Comparison of ENCODE assay signal across 8 cellular contexts in the genomic region with DNA sequence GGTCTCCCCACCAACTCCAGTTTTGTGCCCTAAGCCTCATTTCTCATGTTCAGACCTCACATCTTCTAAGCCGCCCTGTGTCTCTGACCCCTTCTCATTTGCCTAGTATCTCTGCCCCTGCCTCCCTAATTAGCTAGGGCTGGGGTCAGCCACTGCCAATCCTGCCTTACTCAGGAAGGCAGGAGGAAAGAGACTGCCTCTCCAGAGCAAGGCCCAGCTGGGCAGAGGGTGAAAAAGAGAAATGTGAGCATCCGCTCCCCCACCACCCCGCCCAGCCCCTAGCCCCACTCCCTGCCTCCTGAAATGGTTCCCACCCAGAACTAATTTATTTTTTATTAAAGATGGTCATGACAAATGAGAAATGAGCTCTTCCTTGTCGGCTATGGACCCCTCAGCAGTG. TPM values are rescaled to one million over a fixed set of nuclear protein-coding genes. Genes with fewer than 3 reads are reported as not detected.
DNase-seq lines count a peak whose midpoint lies in the region; ATAC-seq and TF ChIP-seq lines count a peak whose summit lies in the region.

No MANE protein-coding gene starts in this region.

- ATAC-seq in RWPE2 (ENCODE audit: low read depth) = no peak

- intact Hi-C loops in CD4-positive, alpha-beta memory T cell (cut with micrococcal nuclease) = loop anchor here (1.0 to 5.0 kb wide), 10 partner anchors 46 to 597 kb away; a partner anchor contains a TSS

- H3K27ac ChIP-seq in CD4-positive, alpha-beta memory T cell (ENCODE audit: low read depth, low read length) = peak overlapping the region; percentile 93
- peak overlapping the region; percentile 100 for H3K27ac ChIP-seq in RWPE2 (ENCODE audit: poor library complexity, severe bottlenecking)
- peak overlapping the region; percentile 100 for H3K27ac ChIP-seq in osteoblast (ENCODE audit: low read depth, low read length)

- peaks cover 28 to 57% (median 36%) of the 10 kb centered on the region in 4 donors for H3K4me1 Mint-ChIP-seq in CD4-positive, alpha-beta memory T cell
- peaks cover 41% of the 10 kb centered on the region for H3K4me1 Mint-ChIP-seq in endothelial cell (ENCODE audit: unreplicated experiment)

- POLR2A ChIA-PET in CD4-positive, alpha-beta memory T cell (lab: Charles Lee; ENCODE audit: partially characterized antibody) = interaction anchor here (0.8 to 16.5 kb wide), 23 partner anchors 9 to 445 kb away, joined by 3 to 1751 read pairs (median 8); a partner anchor contains a TSS

- no peaks in the 10 kb centered on the region for H3K27me3 ChIP-seq in CD4-positive, alpha-beta memory T cell (ENCODE audit: insufficient read depth, low read length)
- H3K27me3 ChIP-seq in RWPE2 (ENCODE audit: insufficient read depth, poor library complexity, severe bottlenecking) (no peaks in the 10 kb centered on the region), osteoblast (ENCODE audit: insufficient read depth, low read length) (no peaks in the 10 kb centered on the region)

- peaks cover 0 to 14% of the 10 kb centered on the region in 2 donors for H3K36me3 Mint-ChIP-seq in CD4-positive, alpha-beta memory T cell
- peaks cover 6% of the 10 kb centered on the region for H3K36me3 Mint-ChIP-seq in endothelial cell (ENCODE audit: low read depth, unreplicated experiment)

- no peak for TF ChIP-seq CTCF in RWPE2 (IDR thresholded peaks at IDR 0.05; ENCODE audit: poor library complexity, severe bottlenecking)
- TF ChIP-seq CTCF in endothelial cell (IDR thresholded peaks at IDR 0.05; ENCODE audit: unreplicated experiment) = no peak
- TF ChIP-seq CTCF in osteoblast (IDR thresholded peaks at IDR 0.05; ENCODE audit: extremely low read depth, low read depth, low read length) = no peak

- peaks cover 21% of the 10 kb centered on the region for H3K79me2 ChIP-seq in osteoblast (ENCODE audit: insufficient read depth, low read length)

- H3K9me3 ChIP-seq in CD4-positive, alpha-beta memory T cell (ENCODE audit: control insufficient read depth in 1 of 2, low read length in 2 of 2) = no peaks in the 10 kb centered on the region
- H3K9me3 ChIP-seq in RWPE2 (ENCODE audit: severe bottlenecking) = no peaks in the 10 kb centered on the region
- H3K9me3 ChIP-seq in osteoblast (ENCODE audit: low read depth, low read length) = no peaks in the 10 kb centered on the region

- H3K36me3 ChIP-seq in CD4-positive, alpha-beta memory T cell (ENCODE audit: insufficient read depth, low read length) = no peaks in the 10 kb centered on the region
- H3K36me3 ChIP-seq in RWPE2 (ENCODE audit: low read depth) (peaks cover 16% of the 10 kb centered on the region), osteoblast (ENCODE audit: insufficient read depth, low read length) (peaks cover 7% of the 10 kb centered on the region)

- H3K27me3 Mint-ChIP-seq in CD4-positive, alpha-beta memory T cell = no peaks in the 10 kb centered on the region
- peaks cover 12% of the 10 kb centered on the region for H3K27me3 Mint-ChIP-seq in endothelial cell (ENCODE audit: unreplicated experiment)

- H3K9me3 Mint-ChIP-seq in CD4-positive, alpha-beta memory T cell = peaks cover 0 to 5% (median 0%) of the 10 kb centered on the region in 8 donors
- no peaks in the 10 kb centered on the region for H3K9me3 Mint-ChIP-seq in endothelial cell (ENCODE audit: unreplicated experiment)

- no peak overlapping the region for H2AFZ ChIP-seq in osteoblast (ENCODE audit: low read length)

- H3K4me2 ChIP-seq in osteoblast (ENCODE audit: insufficient read depth, low read length) = peak overlapping the region; percentile 96

- peaks cover 6% of the 10 kb centered on the region for H4K20me1 ChIP-seq in osteoblast (ENCODE audit: insufficient read depth, low read length)

- H3K4me1 ChIP-seq in CD4-positive, alpha-beta memory T cell (ENCODE audit: insufficient read depth, low read length) = peaks cover 52% of the 10 kb centered on the region
- H3K4me1 ChIP-seq in RWPE2 (ENCODE audit: insufficient read depth, poor library complexity, severe bottlenecking) (peaks cover 34% of the 10 kb centered on the region), osteoblast (ENCODE audit: insufficient read depth, low read length) (peaks cover 52% of the 10 kb centered on the region)

- CTCF ChIA-PET in CD4-positive, alpha-beta memory T cell (lab: Charles Lee; ENCODE audit: partially characterized antibody) = interaction anchor here (0.5 to 13.6 kb wide), 43 partner anchors 10 to 937 kb away, joined by 3 to 501 read pairs (median 4); a partner anchor contains a TSS

- H3K4me3 ChIP-seq in CD4-positive, alpha-beta memory T cell (ENCODE audit: low read length in 2 of 2) = peak overlapping the region; percentile 72 to 79
- H3K4me3 ChIP-seq in RWPE2 (ENCODE audit: severe bottlenecking) (peak overlapping the region; percentile 41), osteoblast (ENCODE audit: insufficient read depth, low read length) (peak overlapping the region; percentile 81)

- H3K27ac Mint-ChIP-seq in CD4-positive, alpha-beta memory T cell = peak overlapping the region; percentile 95 to 100 (median 99)
- peak overlapping the region; percentile 100 for H3K27ac Mint-ChIP-seq in endothelial cell (ENCODE audit: unreplicated experiment)

- H3K4me3 Mint-ChIP-seq in CD4-positive, alpha-beta memory T cell = peak overlapping the region; percentile 90 to 99 (median 93)
- peak overlapping the region; percentile 94 for H3K4me3 Mint-ChIP-seq in endothelial cell (ENCODE audit: unreplicated experiment)

- peak in 1 of 5 donors; percentile 49 for DNase-seq in CD4-positive, alpha-beta memory T cell
- DNase-seq in RWPE2 (ENCODE audit: low spot score) (no peak), endothelial cell (ENCODE audit: low spot score) (no peak), osteoblast (ENCODE audit: insufficient read length, low spot score, missing footprints) (peak; percentile 31), kidney glomerular epithelial cell (lab: John Stamatoyannopoulos, UW) (no peak), AG20443 (ENCODE audit: low spot score) (no peak), H4 (ENCODE audit: low spot score) (no peak)
- no peak for DNase-seq in activated CD8-positive, alpha-beta memory T cell treated with anti-CD3 and anti-CD28 coated beads for 24 hours

RNA-seq across cellular contexts. Expression of a gene that starts 11.4 kb away (rescaled TPM):
- total RNA-seq in CD4-positive, alpha-beta memory T cell = under 1 TPM; 0.23 to 0.33 TPM
- under 1 TPM in 1 of 2 donors, not detected in 1; 0.24 TPM for polyA plus RNA-seq in CD4-positive, alpha-beta memory T cell
- total RNA-seq in endothelial cell (ENCODE audit: unreplicated experiment) (0.36 TPM), osteoblast (3.2 and 5.4 TPM in 2 replicates)
- total RNA-seq in H4 (2014; rRNA removed; shearing (Covaris generic)) = 0.80 and 1.1 TPM in 2 replicates

RNA-seq across cellular contexts. Expression of a gene that starts 18.8 kb away (rescaled TPM):
- total RNA-seq in CD4-positive, alpha-beta memory T cell = 100 to 1,000 TPM; 314 to 331 TPM
- 100 to 1,000 TPM; 116 to 207 TPM for polyA plus RNA-seq in CD4-positive, alpha-beta memory T cell
- total RNA-seq in endothelial cell (ENCODE audit: unreplicated experiment) (193 TPM), osteoblast (168 and 176 TPM in 2 replicates)
- 95.2 and 98.6 TPM in 2 replicates for total RNA-seq in H4 (2014; rRNA removed; shearing (Covaris generic))

RNA-seq across cellular contexts. Expression of a gene that starts 45.0 kb away (rescaled TPM):
- total RNA-seq in CD4-positive, alpha-beta memory T cell = under 1 TPM in 1 of 2 experiments, not detected in 1; 0.64 TPM
- polyA plus RNA-seq in CD4-positive, alpha-beta memory T cell = 1 to 10 TPM in 1 of 2 donors, not detected in 1; 1.1 TPM
- total RNA-seq in endothelial cell (ENCODE audit: unreplicated experiment) = 1.2 TPM
- 0.36 TPM in 1 of 2 replicates, not detected in the other for total RNA-seq in osteoblast
- not detected in 2 replicates for total RNA-seq in H4 (2014; rRNA removed; shearing (Covaris generic))

RNA-seq across cellular contexts. Expression of a gene that starts 52.7 kb away (rescaled TPM):
- 1 to 10 TPM; 1.9 to 2.0 TPM for total RNA-seq in CD4-positive, alpha-beta memory T cell
- not detected for polyA plus RNA-seq in CD4-positive, alpha-beta memory T cell
- total RNA-seq in endothelial cell (ENCODE audit: unreplicated experiment) (637 TPM), osteoblast (20.9 and 30.0 TPM in 2 replicates)
- 27.5 and 28.6 TPM in 2 replicates for total RNA-seq in H4 (2014; rRNA removed; shearing (Covaris generic))
